Comparison of ENCODE assay signal across 17 cellular contexts in the genomic region with DNA sequence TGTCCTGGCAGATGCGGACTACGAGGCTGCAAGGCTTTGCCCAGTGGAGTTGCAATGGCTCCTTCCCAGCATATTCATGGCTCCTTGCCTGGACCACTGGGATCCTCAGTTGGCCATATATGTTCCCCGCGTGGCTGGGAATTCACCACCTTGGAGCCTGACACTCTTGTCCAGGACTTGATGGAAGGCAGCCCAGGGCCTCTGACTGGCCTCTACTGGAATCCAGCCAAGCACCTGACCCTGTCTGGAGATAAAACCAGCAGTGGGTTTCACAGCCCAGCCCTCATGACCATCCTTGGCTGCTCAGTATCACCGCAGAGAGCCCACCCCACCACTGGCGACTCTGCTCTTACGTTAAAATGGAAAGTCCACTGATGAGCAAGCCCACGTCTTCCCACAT.
DNase-seq lines count a peak whose midpoint lies in the region; ATAC-seq, FAIRE-seq and TF ChIP-seq lines count a peak whose summit lies in the region.
"Had no signal": no experiment of that assay in that cellular context is flagged by ENCODE, and none has a peak within 500 bp of the region (broad histone marks: within the 10 kb centered on the region; RNA-seq: fewer than 3 reads in every experiment).

No MANE protein-coding gene starts in this region.

- H3K27ac Mint-ChIP-seq in astrocyte (ENCODE audit: unreplicated experiment) = no peak overlapping the region
- H3K27ac Mint-ChIP-seq: CD14-positive monocyte had no signal

- no peaks in the 10 kb centered on the region for H3K9me3 ChIP-seq in astrocyte (ENCODE audit: insufficient read depth, low read depth, low read length)

- no peak overlapping the region for H3K4me3 ChIP-seq in astrocyte (ENCODE audit: insufficient read depth, low read depth, low read length)
- no peak overlapping the region for H3K4me3 ChIP-seq in brain microvascular endothelial cell (ENCODE audit: low read depth, low read length)
- H3K4me3 ChIP-seq: PC-9 had no signal

- H3K79me2 ChIP-seq in astrocyte (ENCODE audit: insufficient read depth, low read length) = no peaks in the 10 kb centered on the region

- H3K4me2 ChIP-seq in astrocyte (ENCODE audit: low read length) = no peak overlapping the region
- H3K4me2 ChIP-seq: PC-9 had no signal

- intact Hi-C loops in sciatic nerve (cut with DNase I) = no loop called here

- no peak overlapping the region for H3K4me3 Mint-ChIP-seq in astrocyte (ENCODE audit: unreplicated experiment)
- H3K4me3 Mint-ChIP-seq: CD14-positive monocyte had no signal

- H4K20me1 ChIP-seq in astrocyte (ENCODE audit: insufficient read depth, low read length) = no peaks in the 10 kb centered on the region

- H2AFZ ChIP-seq in astrocyte (ENCODE audit: low read depth, low read length) = no peak overlapping the region
- H2AFZ ChIP-seq: PC-9 had no signal

- no peaks in the 10 kb centered on the region for H3K4me1 ChIP-seq in astrocyte (ENCODE audit: insufficient read depth, low read length)

- DNase-seq in astrocyte (ENCODE audit: low read depth) (peak; percentile 18), globus pallidus (ENCODE audit: low spot score) (peak; percentile 47), iris pigment epithelial cell (ENCODE audit: low read depth) (peak; percentile 18), sciatic nerve (ENCODE audit: low spot score) (peak; percentile 69), brain microvascular endothelial cell (no peak), cerebellum (ENCODE audit: low spot score) (no peak), inferior parietal cortex (ENCODE audit: extremely low spot score) (no peak)
- DNase-seq in stimulated activated naive CD4-positive, alpha-beta T cell (lab: John Stamatoyannopoulos, UW) = no peak
- DNase-seq: COR-L47, NCI-H1048, NCI-H1436 treated with DMSO at 0.1 percent for 48 hours, NCI-H2029 treated with DMSO at 0.1 percent for 48 hours, NCI-H510A treated with DMSO at 0.1 percent for 48 hours, PC-9, SHP77 had no signal

- H3K27me3 ChIP-seq in astrocyte (ENCODE audit: insufficient read depth, low read length) (no peaks in the 10 kb centered on the region), brain microvascular endothelial cell (replicated peaks) (no peaks in the 10 kb centered on the region)

- peak; percentile 60 for ATAC-seq in sciatic nerve

- peaks cover 22% of the 10 kb centered on the region for H3K27me3 Mint-ChIP-seq in astrocyte (ENCODE audit: low read depth, unreplicated experiment)

- H3K36me3 Mint-ChIP-seq in astrocyte (ENCODE audit: low read depth, unreplicated experiment) = no peaks in the 10 kb centered on the region
- H3K36me3 Mint-ChIP-seq: CD14-positive monocyte had no signal

- no peak for FAIRE-seq in astrocyte (lab: Jason Lieb, UNC)
- FAIRE-seq: H54 had no signal

- no peak overlapping the region for H3K9ac ChIP-seq in astrocyte (ENCODE audit: low read length)

- H3K9me3 Mint-ChIP-seq in astrocyte (ENCODE audit: unreplicated experiment) = no peaks in the 10 kb centered on the region
- H3K9me3 Mint-ChIP-seq: CD14-positive monocyte had no signal

- in situ Hi-C loops in brain microvascular endothelial cell (cut with HindIII; ENCODE audit: low pct_ligation_motif_present, low sequenced_read_pairs) = no loop called here

- H3K36me3 ChIP-seq in astrocyte (ENCODE audit: insufficient read depth, low read length) (no peaks in the 10 kb centered on the region), brain microvascular endothelial cell (replicated peaks) (no peaks in the 10 kb centered on the region)

- TF ChIP-seq CTCF in astrocyte (IDR thresholded peaks at IDR 0.05; ENCODE audit: insufficient read depth, low read depth, low read length) (no peak), brain microvascular endothelial cell (IDR thresholded peaks at IDR 0.05; ENCODE audit: low read depth, low read length, missing control alignments) (no peak)

- H3K27ac ChIP-seq in astrocyte (ENCODE audit: low read depth, low read length) (no peak overlapping the region), brain microvascular endothelial cell (no peak overlapping the region)
- H3K27ac ChIP-seq: PC-9 had no signal

- H3K4me1 Mint-ChIP-seq in astrocyte (ENCODE audit: low read depth, unreplicated experiment) = no peaks in the 10 kb centered on the region
- H3K4me1 Mint-ChIP-seq: CD14-positive monocyte had no signal

Comparison
In these comparisons a context has a peak if more than half of its experiments do, and no peak if none do; other contexts are left out.
1. DNase-seq: peak in astrocyte (single experiment), globus pallidus (single experiment), iris pigment epithelial cell (single experiment) and sciatic nerve (single experiment); none in brain microvascular endothelial cell (single experiment), stimulated activated naive CD4-positive, alpha-beta T cell (0 of 6), cerebellum (single experiment) and inferior parietal cortex (single experiment).